In the genomic region with DNA sequence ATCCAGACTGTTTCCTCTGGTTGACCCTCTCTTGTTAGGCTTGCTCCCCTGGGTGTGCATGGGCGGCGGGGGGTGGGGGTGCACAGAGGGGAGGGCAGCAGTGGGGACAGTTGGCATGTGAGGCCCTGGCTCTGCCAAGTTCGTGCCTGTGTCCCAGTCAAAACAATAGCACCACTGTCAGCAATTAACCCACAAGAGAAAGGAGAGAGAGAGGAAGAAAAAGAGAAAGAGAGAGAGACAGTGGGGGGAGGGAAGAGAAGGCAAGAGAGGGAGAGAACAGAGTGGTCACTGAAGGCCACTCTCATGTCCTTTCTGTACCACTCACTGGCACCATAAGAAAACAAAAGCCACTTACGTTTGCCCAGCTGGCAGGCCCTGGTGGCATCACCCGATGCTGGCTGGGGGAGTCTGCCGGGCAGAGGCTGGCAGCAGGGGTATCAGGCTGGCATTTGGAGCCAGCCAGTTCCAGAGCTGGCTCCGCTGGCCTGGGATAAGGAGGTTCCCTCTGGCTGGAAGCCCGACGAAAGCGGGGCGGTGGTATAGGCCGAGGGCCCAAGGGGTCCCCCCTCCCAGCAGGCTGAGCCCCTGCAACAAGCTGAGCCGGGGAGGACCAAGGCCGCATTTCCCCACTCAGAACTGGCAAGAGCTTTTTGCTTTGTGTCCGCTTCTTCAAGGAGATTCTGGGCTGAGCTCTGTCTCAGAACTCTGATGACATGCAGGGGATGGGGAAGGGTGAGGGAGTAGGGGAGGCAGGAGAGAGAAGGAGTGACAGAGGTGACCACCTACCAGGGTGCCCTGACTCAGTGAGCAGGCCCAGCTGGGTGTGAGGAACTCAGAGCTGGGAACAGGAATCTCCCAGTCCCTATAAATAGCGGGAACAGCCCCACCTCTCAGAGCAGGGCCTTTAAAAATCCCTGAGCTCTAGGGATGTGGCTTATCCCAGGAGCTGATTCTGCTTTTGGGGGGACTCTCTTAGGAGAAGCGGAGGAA, we compare ENCODE assay signal across 11 cellular contexts. TPM values are rescaled to one million over a fixed set of nuclear protein-coding genes. Genes with fewer than 3 reads are reported as not detected.
A peak's percentile ranks its signal among the peaks of the same experiment; 100 is the strongest.
DNase-seq lines count a peak whose midpoint lies in the region; ATAC-seq and TF ChIP-seq lines count a peak whose summit lies in the region.
"Had no signal": no experiment of that assay in that cellular context is flagged by ENCODE, and none has a peak within 500 bp of the region (broad histone marks: within the 10 kb centered on the region; RNA-seq: fewer than 3 reads in every experiment).

No MANE protein-coding gene starts in this region.

- H3K4me1 ChIP-seq in SJCRH30 (peaks cover 31% of the 10 kb centered on the region), heart right ventricle (peaks cover 43 to 88% (median 80%) of the 10 kb centered on the region in 9 donors), sigmoid colon (peaks cover 0 to 38% (median 36%) of the 10 kb centered on the region in 4 donors)
- H3K4me1 ChIP-seq: foreskin keratinocyte had no signal

- H3K36me3 ChIP-seq in SJCRH30 (no peaks in the 10 kb centered on the region), heart right ventricle (peaks cover 0 to 44% (median 3%) of the 10 kb centered on the region in 9 donors), sigmoid colon (peaks cover 0 to 62% (median 15%) of the 10 kb centered on the region in 4 donors)

- intact Hi-C loops in heart right ventricle (cut with DNase I), result no loop called here
- intact Hi-C loops in sigmoid colon (cut with DNase I), result no loop called here
- intact Hi-C loops in left colon (cut with DNase I, micrococcal nuclease), result no loop called here

- H3K27ac ChIP-seq in SJCRH30 (peak overlapping the region; percentile 64), heart right ventricle (peak overlapping the region; percentile 85 to 98 (median 92)), sigmoid colon (peak overlapping the region; percentile 47 to 63 (median 58))
- H3K27ac ChIP-seq: foreskin keratinocyte had no signal

- H3K4me3 ChIP-seq in SJCRH30 (no peak overlapping the region), heart right ventricle (peak overlapping the region in 9 of 10 donors; percentile 4 to 47 (median 39)), sigmoid colon (no peak overlapping the region)

- DNase-seq in SJCRH30, result peak in 1 of 2 experiments; percentile 35
- peak; percentile 48 to 74 for DNase-seq in heart right ventricle
- no peak for DNase-seq in sigmoid colon
- no peak for DNase-seq in left colon
- DNase-seq in activated effector memory CD4-positive, alpha-beta T cell treated with anti-CD3 and anti-CD28 coated beads, Interleukin-2, amount 50 U/mL, for 16 hours, result no peak
- DNase-seq in kidney tubule cell (ENCODE audit: low spot score), result no peak
- DNase-seq: EL, foreskin keratinocyte, NCI-H187 treated with DMSO at 0.1 percent for 48 hours had no signal

- H3K27me3 ChIP-seq in SJCRH30, result no peaks in the 10 kb centered on the region
- H3K27me3 ChIP-seq in heart right ventricle, result no peaks in the 10 kb centered on the region
- no peaks in the 10 kb centered on the region for H3K27me3 ChIP-seq in sigmoid colon
- H3K27me3 ChIP-seq: foreskin keratinocyte had no signal

- WGBS in heart right ventricle, 2 donors, result 20 to 24% methylated on average over 17 of the region's 17 CpGs
- 83 to 85% methylated on average over 17 of the region's 17 CpGs for WGBS in sigmoid colon, 2 donors

- ATAC-seq in GM21381 (IDR thresholded peaks at IDR 0.05; ENCODE audit: unreplicated experiment) (peak; percentile 1), heart right ventricle (peak; percentile 47 to 91 (median 82)), left colon (no peak), HG02852 (IDR thresholded peaks at IDR 0.05; ENCODE audit: unreplicated experiment) (no peak)
- ATAC-seq: foreskin keratinocyte had no signal

- no peaks in the 10 kb centered on the region; the same call in 1 of the 2 replicates for H3K9me3 ChIP-seq in SJCRH30 (replicated peaks)
- no peaks in the 10 kb centered on the region for H3K9me3 ChIP-seq in heart right ventricle
- no peaks in the 10 kb centered on the region for H3K9me3 ChIP-seq in sigmoid colon

- no peak for TF ChIP-seq POLR2A in sigmoid colon (IDR thresholded peaks at IDR 0.05)

- TF ChIP-seq CTCF in heart right ventricle (IDR thresholded peaks at IDR 0.05), result no peak
- TF ChIP-seq CTCF in sigmoid colon (IDR thresholded peaks at IDR 0.05), result no peak

- no peak for TF ChIP-seq EP300 in sigmoid colon (IDR thresholded peaks at IDR 0.05)

RNA-seq across cellular contexts. Expression of gene PIK3C2B, which starts 27.9 kb away (rescaled TPM):
- 2.4 and 3.6 TPM in 2 replicates for total RNA-seq in SJCRH30 (2014; rRNA removed; shearing (Covaris generic))
- total RNA-seq in heart right ventricle (10 to 100 TPM; 16.4 to 31.9 (median 23.0) TPM), sigmoid colon (10 to 100 TPM in 3 of 4 donors, 1 to 10 TPM in 1; 9.2 to 29.9 (median 16.0) TPM), left colon (10 to 100 TPM; 78.5 to 82.0 TPM)
- polyA plus RNA-seq in heart right ventricle (10 to 100 TPM in 1 of 2 donors, 1 to 10 TPM in 1; 4.4 to 16.6 TPM), sigmoid colon (10 to 100 TPM; 11.4 to 47.6 (median 17.1) TPM)

RNA-seq across cellular contexts. Expression of gene MDM4, which starts 49.5 kb away (rescaled TPM):
- total RNA-seq in SJCRH30 (2014; rRNA removed; shearing (Covaris generic)), result 26.6 and 41.2 TPM in 2 replicates
- total RNA-seq in heart right ventricle (10 to 100 TPM; 30.7 to 43.7 (median 40.5) TPM), sigmoid colon (10 to 100 TPM; 48.2 to 82.0 (median 53.1) TPM), left colon (10 to 100 TPM; 47.8 to 64.2 TPM)
- polyA plus RNA-seq in heart right ventricle (10 to 100 TPM in 1 of 2 donors, 1 to 10 TPM in 1; 3.7 to 17.6 TPM), sigmoid colon (10 to 100 TPM in 1 of 3 donors, 1 to 10 TPM in 2; 1.2 to 14.9 (median 1.8) TPM)

RNA-seq across cellular contexts. Expression of gene PPP1R15B, which starts 55.1 kb away (rescaled TPM):
- total RNA-seq in SJCRH30 (2014; rRNA removed; shearing (Covaris generic)), result 67.6 and 71.4 TPM in 2 replicates
- total RNA-seq in heart right ventricle (10 to 100 TPM; 18.1 to 47.3 (median 22.5) TPM), sigmoid colon (10 to 100 TPM; 40.0 to 44.7 (median 42.9) TPM), left colon (10 to 100 TPM; 61.4 to 72.2 TPM)
- polyA plus RNA-seq in heart right ventricle (10 to 100 TPM in 1 of 2 donors, 1 to 10 TPM in 1; 8.4 to 13.0 TPM), sigmoid colon (10 to 100 TPM in 1 of 3 donors, 1 to 10 TPM in 2; 9.0 to 31.3 (median 9.5) TPM)

Comparison
In these comparisons a context has a peak if more than half of its experiments do, and no peak if none do; other contexts are left out.
1. ATAC-seq: peak in GM21381 (single experiment) and heart right ventricle (8 of 8); none in left colon (single experiment) and HG02852 (single experiment).
2. DNase-seq: peak in heart right ventricle (2 of 2); none in sigmoid colon (single experiment), left colon (0 of 2), activated effector memory CD4-positive, alpha-beta T cell treated with anti-CD3 and anti-CD28 coated beads, Interleukin-2, amount 50 U/mL, for 16 hours (single experiment) and kidney tubule cell (single experiment).
3. H3K4me3 ChIP-seq: peak in heart right ventricle (9 of 10); none in SJCRH30 (single experiment) and sigmoid colon (0 of 4).
4. Peak in every context shown above with its lines, with median percentiles within 50 percentile points of each other: H3K27ac ChIP-seq.